In the genomic region with DNA sequence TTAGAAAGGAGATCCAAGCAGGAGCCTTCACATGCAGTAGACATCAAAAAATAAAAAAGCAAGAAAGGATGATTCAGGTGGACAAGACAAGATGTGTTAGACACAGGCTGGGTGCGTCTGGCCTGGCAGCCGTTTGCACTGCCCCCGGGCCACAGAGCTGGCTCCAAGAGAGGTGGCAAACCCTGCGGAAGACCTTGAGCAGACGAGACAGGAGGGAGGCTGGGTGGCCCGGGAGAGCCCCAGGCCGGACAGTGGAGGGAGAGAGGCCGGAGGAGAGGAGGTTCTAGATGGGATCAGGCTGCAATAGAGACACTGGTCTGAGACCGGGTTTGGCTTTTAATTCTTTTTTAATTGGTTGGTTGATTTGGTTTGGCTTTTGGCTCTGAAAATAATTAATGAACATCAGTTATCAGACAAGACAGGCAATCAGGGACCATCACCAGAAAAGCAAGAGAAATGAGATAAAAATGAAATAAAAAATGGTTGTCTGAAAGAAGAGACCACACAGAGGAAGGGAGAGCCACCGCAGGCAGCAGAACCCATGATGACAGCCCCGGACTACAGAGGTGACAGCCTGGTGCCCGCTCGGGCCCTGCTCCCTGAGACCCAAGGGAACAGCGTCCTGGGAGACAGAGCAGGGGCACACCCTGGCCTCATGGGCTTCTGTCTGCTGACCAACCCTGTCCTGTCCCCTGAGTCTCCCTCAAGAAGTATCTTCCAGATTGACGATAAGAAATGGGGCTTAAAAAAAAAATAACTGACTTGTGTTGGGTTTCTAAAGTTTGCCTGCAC, we compare ENCODE assay signal across 18 cellular contexts.
A peak's percentile ranks its signal among the peaks of the same experiment; 100 is the strongest.
DNase-seq lines count a peak whose midpoint lies in the region; ATAC-seq and TF ChIP-seq lines count a peak whose summit lies in the region.
"Had no signal": no experiment of that assay in that cellular context is flagged by ENCODE, and none has a peak within 500 bp of the region (broad histone marks: within the 10 kb centered on the region; RNA-seq: fewer than 3 reads in every experiment).

No MANE protein-coding gene starts in this region.

- no peak for TF ChIP-seq POLR2A in sigmoid colon (IDR thresholded peaks at IDR 0.05)

- ATAC-seq in WTC11 (no peak), natural killer cell (peak; percentile 42 to 68 (median 61)), HG02623 (IDR thresholded peaks at IDR 0.05; ENCODE audit: unreplicated experiment) (no peak), HG03521 (IDR thresholded peaks at IDR 0.05; ENCODE audit: unreplicated experiment) (no peak)
- ATAC-seq: CD8-positive, alpha-beta T cell had no signal

- H3K27me3 ChIP-seq in sigmoid colon = no peaks in the 10 kb centered on the region
- H3K27me3 ChIP-seq: BE2C had no signal

- intact Hi-C loops in natural killer cell (cut with micrococcal nuclease) (no loop called here), sigmoid colon (cut with DNase I) (no loop called here)

- TF ChIP-seq EP300 in sigmoid colon (IDR thresholded peaks at IDR 0.05) = no peak

- H3K4me1 ChIP-seq in sigmoid colon = no peaks in the 10 kb centered on the region
- H3K4me1 ChIP-seq: SJSA1 had no signal

- H3K4me1 Mint-ChIP-seq in T-helper 1 cell treated with Interleukin-12 subunit alpha and Interleukin-12 subunit beta and Interleukin-4 antibody, amounts not matched to agents 30 μg/mL and 1 μg/mL, for 36 hours (ENCODE audit: low read depth) = peaks cover 16% of the 10 kb centered on the region
- H3K4me1 Mint-ChIP-seq in WTC11 (peaks cover 7% of the 10 kb centered on the region; the same call in 1 of the 2 replicates), natural killer cell (peaks cover 33 to 41% of the 10 kb centered on the region in 2 donors)

- DNase-seq in T-helper 1 cell (no peak), WTC11 (ENCODE audit: low spot score) (no peak), natural killer cell (peak; percentile 37), sigmoid colon (no peak)
- DNase-seq: 8988T; BE2C; CD8-positive, alpha-beta T cell; DND-41; GDM1; NCI-H187 treated with DMSO at 0.1 percent for 48 hours; NCI-H345; NCI-H526 treated with DMSO at 0.1 percent for 48 hours had no signal

- H3K4me3 Mint-ChIP-seq in T-helper 1 cell treated with Interleukin-12 subunit alpha and Interleukin-12 subunit beta and Interleukin-4 antibody, amounts not matched to agents 30 μg/mL and 1 μg/mL, for 36 hours = peak overlapping the region; percentile 41
- H3K4me3 Mint-ChIP-seq in WTC11 = no peak overlapping the region
- peak overlapping the region; percentile 90 for H3K4me3 Mint-ChIP-seq in natural killer cell
- H3K4me3 Mint-ChIP-seq: CD8-positive, alpha-beta T cell had no signal

- H3K9me3 Mint-ChIP-seq in T-helper 1 cell treated with Interleukin-12 subunit alpha and Interleukin-12 subunit beta and Interleukin-4 antibody, amounts not matched to agents 30 μg/mL and 1 μg/mL, for 36 hours = no peaks in the 10 kb centered on the region
- no peaks in the 10 kb centered on the region for H3K9me3 Mint-ChIP-seq in WTC11
- no peaks in the 10 kb centered on the region for H3K9me3 Mint-ChIP-seq in natural killer cell
- H3K9me3 Mint-ChIP-seq: CD8-positive, alpha-beta T cell had no signal

- H3K36me3 Mint-ChIP-seq in T-helper 1 cell treated with Interleukin-12 subunit alpha and Interleukin-12 subunit beta and Interleukin-4 antibody, amounts not matched to agents 30 μg/mL and 1 μg/mL, for 36 hours (ENCODE audit: low read depth) = no peaks in the 10 kb centered on the region
- H3K36me3 Mint-ChIP-seq in WTC11 = no peaks in the 10 kb centered on the region
- H3K36me3 Mint-ChIP-seq in natural killer cell = no peaks in the 10 kb centered on the region
- H3K36me3 Mint-ChIP-seq: CD8-positive, alpha-beta T cell had no signal

- H3K9me3 ChIP-seq in KOPT-K1 (ENCODE audit: insufficient read depth, low read length, poor library complexity, severe bottlenecking) (no peaks in the 10 kb centered on the region), sigmoid colon (no peaks in the 10 kb centered on the region)
- H3K9me3 ChIP-seq: BE2C, SJSA1 had no signal

- H3K27ac ChIP-seq in KOPT-K1 (ENCODE audit: low read depth, low read length, poor library complexity, severe bottlenecking) (peak overlapping the region; percentile 70), sigmoid colon (no peak overlapping the region)
- H3K27ac ChIP-seq: RWPE1, SJSA1 had no signal

- peaks cover 32% of the 10 kb centered on the region for H3K27me3 Mint-ChIP-seq in T-helper 1 cell treated with Interleukin-12 subunit alpha and Interleukin-12 subunit beta and Interleukin-4 antibody, amounts not matched to agents 30 μg/mL and 1 μg/mL, for 36 hours (ENCODE audit: low read depth)
- H3K27me3 Mint-ChIP-seq in WTC11 (ENCODE audit: low read depth) = no peaks in the 10 kb centered on the region; the same call in 1 of the 2 replicates
- H3K27me3 Mint-ChIP-seq in natural killer cell (ENCODE audit: low read depth in 2 of 2) = no peaks in the 10 kb centered on the region

- TF ChIP-seq CTCF in WTC11 (IDR thresholded peaks at IDR 0.05) (no peak), natural killer cell (IDR thresholded peaks at IDR 0.05) (no peak), sigmoid colon (IDR thresholded peaks at IDR 0.05) (no peak)

- H3K27ac Mint-ChIP-seq in T-helper 1 cell treated with Interleukin-12 subunit alpha and Interleukin-12 subunit beta and Interleukin-4 antibody, amounts not matched to agents 30 μg/mL and 1 μg/mL, for 36 hours = no peak overlapping the region
- H3K27ac Mint-ChIP-seq in WTC11 (peak overlapping the region; percentile 43; the same call in 1 of the 2 replicates), natural killer cell (peak overlapping the region; percentile 87 to 92)
- H3K27ac Mint-ChIP-seq: CD8-positive, alpha-beta T cell had no signal

- CTCF ChIA-PET in WTC11 (lab: Charles Lee) = interaction anchor here (1.5 kb wide), 1 partner anchor 69 kb away, joined by 4 read pairs; a partner anchor contains a TSS

- WGBS in sigmoid colon, 2 donors = 67 to 71% methylated on average over 15 of the region's 15 CpGs

- H3K36me3 ChIP-seq in KOPT-K1 (ENCODE audit: insufficient read depth, low read length) = no peaks in the 10 kb centered on the region
- no peaks in the 10 kb centered on the region for H3K36me3 ChIP-seq in sigmoid colon
- H3K36me3 ChIP-seq: BE2C, SJSA1 had no signal

- no peak overlapping the region for H3K4me3 ChIP-seq in sigmoid colon
- H3K4me3 ChIP-seq: SJSA1 had no signal

- POLR2A ChIA-PET in WTC11 (lab: Charles Lee) = no interaction called here

TF ChIP-seq in WTC11, 78 proteins besides CTCF, POLR2A, EP300 and RAD21 (continues in another document):
- TF ChIP-seq, protein P1, sequence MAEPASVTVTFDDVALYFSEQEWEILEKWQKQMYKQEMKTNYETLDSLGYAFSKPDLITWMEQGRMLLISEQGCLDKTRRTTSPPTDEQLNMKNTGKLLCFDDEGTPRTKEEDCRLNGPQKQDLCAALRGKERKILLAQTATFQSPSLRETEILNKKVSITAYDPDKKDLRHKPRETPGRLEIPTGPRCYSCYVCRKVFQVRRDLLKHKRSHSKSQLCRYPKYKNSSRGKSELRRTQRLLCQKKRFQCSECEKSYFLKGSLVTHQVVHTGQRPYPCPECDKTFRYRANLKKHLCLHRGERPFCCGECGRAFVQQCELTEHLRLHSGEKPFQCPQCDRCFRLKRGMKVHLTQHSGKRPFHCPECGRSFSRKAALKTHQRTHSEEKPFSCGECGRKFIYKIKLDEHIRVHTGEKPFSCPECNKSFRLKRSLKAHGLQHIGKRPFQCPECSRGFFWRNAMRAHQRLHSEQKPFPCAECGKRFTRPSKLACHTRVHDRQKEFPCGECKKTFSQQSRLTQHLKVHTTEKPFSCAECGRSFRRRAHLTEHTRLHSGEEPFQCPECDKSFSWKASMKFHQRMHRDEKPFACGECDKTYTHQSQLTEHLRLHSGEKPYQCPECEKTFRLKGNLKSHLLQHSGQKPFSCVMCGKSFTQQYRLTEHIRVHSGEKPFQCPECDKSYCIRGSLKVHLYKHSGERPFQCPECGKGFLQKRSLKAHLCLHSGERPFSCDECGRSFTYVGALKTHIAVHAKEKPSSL (CRISPR knock-in tag; conservative IDR thresholded peaks at IDR 0.05) = no peak
- TF ChIP-seq MYBL2 (CRISPR knock-in tag; IDR thresholded peaks at IDR 0.05) (no peak), SP1 (CRISPR knock-in tag; conservative IDR thresholded peaks at IDR 0.05) (no peak), ZNF138 (CRISPR knock-in tag; conservative IDR thresholded peaks at IDR 0.05) (no peak)
- TF ChIP-seq, protein P2, sequence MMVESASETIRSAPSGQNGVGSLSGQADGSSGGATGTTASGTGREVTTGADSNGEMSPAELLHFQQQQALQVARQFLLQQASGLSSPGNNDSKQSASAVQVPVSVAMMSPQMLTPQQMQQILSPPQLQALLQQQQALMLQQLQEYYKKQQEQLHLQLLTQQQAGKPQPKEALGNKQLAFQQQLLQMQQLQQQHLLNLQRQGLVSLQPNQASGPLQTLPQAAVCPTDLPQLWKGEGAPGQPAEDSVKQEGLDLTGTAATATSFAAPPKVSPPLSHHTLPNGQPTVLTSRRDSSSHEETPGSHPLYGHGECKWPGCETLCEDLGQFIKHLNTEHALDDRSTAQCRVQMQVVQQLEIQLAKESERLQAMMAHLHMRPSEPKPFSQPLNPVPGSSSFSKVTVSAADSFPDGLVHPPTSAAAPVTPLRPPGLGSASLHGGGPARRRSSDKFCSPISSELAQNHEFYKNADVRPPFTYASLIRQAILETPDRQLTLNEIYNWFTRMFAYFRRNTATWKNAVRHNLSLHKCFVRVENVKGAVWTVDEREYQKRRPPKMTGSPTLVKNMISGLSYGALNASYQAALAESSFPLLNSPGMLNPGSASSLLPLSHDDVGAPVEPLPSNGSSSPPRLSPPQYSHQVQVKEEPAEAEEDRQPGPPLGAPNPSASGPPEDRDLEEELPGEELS (CRISPR knock-in tag; IDR thresholded peaks at IDR 0.05) = no peak
- TF ChIP-seq, protein P3, sequence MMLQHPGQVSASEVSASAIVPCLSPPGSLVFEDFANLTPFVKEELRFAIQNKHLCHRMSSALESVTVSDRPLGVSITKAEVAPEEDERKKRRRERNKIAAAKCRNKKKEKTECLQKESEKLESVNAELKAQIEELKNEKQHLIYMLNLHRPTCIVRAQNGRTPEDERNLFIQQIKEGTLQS (CRISPR knock-in tag; conservative IDR thresholded peaks at IDR 0.05) = no peak

Comparison
In these comparisons a context has a peak if more than half of its experiments do, and no peak if none do; other contexts are left out.
1. ATAC-seq: peak in natural killer cell (3 of 3); none in WTC11 (single experiment), HG02623 (single experiment) and HG03521 (single experiment).